Comparison of ENCODE assay signal across 8 cellular contexts in the genomic region with DNA sequence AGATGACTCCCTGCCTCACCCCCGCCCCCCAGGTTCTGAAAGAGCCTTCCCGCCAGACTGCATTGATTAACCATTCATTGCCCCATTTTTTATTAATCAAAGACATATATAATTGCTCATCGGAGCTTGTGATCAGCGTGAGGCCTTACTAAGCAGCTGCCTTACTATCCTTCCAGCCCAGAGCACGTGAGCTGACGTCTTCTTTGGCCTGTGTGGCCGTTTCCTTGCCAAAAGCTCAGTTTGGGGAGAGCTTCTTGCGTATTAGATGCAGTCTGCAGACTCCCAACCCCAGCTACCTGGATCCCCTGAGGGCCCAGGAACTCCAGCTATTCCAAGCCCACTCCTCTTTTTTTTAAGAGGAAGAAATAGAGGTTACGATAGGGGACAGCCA. TPM values are rescaled to one million over a fixed set of nuclear protein-coding genes. Genes with fewer than 3 reads are reported as not detected.
A peak's percentile ranks its signal among the peaks of the same experiment; 100 is the strongest.
DNase-seq lines count a peak whose midpoint lies in the region; FAIRE-seq and TF ChIP-seq lines count a peak whose summit lies in the region.

No MANE protein-coding gene starts in this region.

- H3K27ac Mint-ChIP-seq in activated T-cell treated with anti-CD3 and anti-CD28 coated beads, Interleukin-2, amount 50 U/mL, for 24 hours = peak overlapping the region; percentile 98
- H3K27ac Mint-ChIP-seq in type B pancreatic cell = no peak overlapping the region

- no peak for TF ChIP-seq CTCF in colonic mucosa (IDR thresholded peaks at IDR 0.05)
- no peak for TF ChIP-seq CTCF in type B pancreatic cell (conservative IDR thresholded peaks at IDR 0.05)

- no peak for DNase-seq in activated T-cell treated with anti-CD3 and anti-CD28 coated beads, Interleukin-2, amount 50 U/mL, for 24 hours
- no peak for DNase-seq in activated T-cell treated with anti-CD3 and anti-CD28 coated beads, Interleukin-2, amount 50 U/mL, for 1 hour
- DNase-seq in colonic mucosa (peak; percentile 56), type B pancreatic cell (ENCODE audit: extremely low spot score, unreplicated experiment) (no peak), NCI-H1092 (lab: John Stamatoyannopoulos, UW) (no peak), GM12892 (ENCODE audit: insufficient read length) (no peak), NCI-H2196 treated with DMSO at 0.1 percent for 48 hours (lab: John Stamatoyannopoulos, UW; ENCODE audit: unreplicated experiment) (no peak)

- H3K4me3 ChIP-seq in colonic mucosa = no peak overlapping the region
- H3K4me3 ChIP-seq in mucosa of rectum (ENCODE audit: low read length in 2 of 2) = no peak overlapping the region

- H3K4me3 Mint-ChIP-seq in activated T-cell treated with anti-CD3 and anti-CD28 coated beads, Interleukin-2, amount 50 U/mL, for 24 hours = peak overlapping the region; percentile 98
- peak overlapping the region; percentile 87 for H3K4me3 Mint-ChIP-seq in type B pancreatic cell

- H3K9me3 Mint-ChIP-seq in activated T-cell treated with anti-CD3 and anti-CD28 coated beads, Interleukin-2, amount 50 U/mL, for 24 hours = no peaks in the 10 kb centered on the region
- H3K9me3 Mint-ChIP-seq in type B pancreatic cell = no peaks in the 10 kb centered on the region

- H3K27me3 Mint-ChIP-seq in activated T-cell treated with anti-CD3 and anti-CD28 coated beads, Interleukin-2, amount 50 U/mL, for 24 hours = no peaks in the 10 kb centered on the region
- peaks cover 36% of the 10 kb centered on the region for H3K27me3 Mint-ChIP-seq in type B pancreatic cell

- peak overlapping the region in 1 of 2 donors; percentile 44 for H3K9ac ChIP-seq in colonic mucosa (ENCODE audit: low read depth in 2 of 2, low read length in 2 of 2)
- H3K9ac ChIP-seq in mucosa of rectum (ENCODE audit: low read depth in 1 of 2, low read length in 2 of 2) = no peak overlapping the region

- H3K36me3 ChIP-seq in colonic mucosa (no peaks in the 10 kb centered on the region), mucosa of rectum (ENCODE audit: control insufficient read depth in 2 of 2, insufficient read depth in 2 of 2, low read length in 2 of 2) (no peaks in the 10 kb centered on the region)

- intact Hi-C loops in colonic mucosa (cut with DNase I) = no loop called here

- no peaks in the 10 kb centered on the region for H3K9me3 ChIP-seq in colonic mucosa
- no peaks in the 10 kb centered on the region for H3K9me3 ChIP-seq in mucosa of rectum (ENCODE audit: control insufficient read depth in 2 of 2, low read length in 2 of 2)

- H3K4me1 ChIP-seq in colonic mucosa (peaks cover 14% of the 10 kb centered on the region), mucosa of rectum (ENCODE audit: control insufficient read depth in 2 of 2, insufficient read depth in 2 of 2, low read length in 2 of 2) (peaks cover 27 to 30% of the 10 kb centered on the region in 2 donors)

- peak overlapping the region; percentile 73 for H3K27ac ChIP-seq in colonic mucosa
- H3K27ac ChIP-seq in mucosa of rectum (ENCODE audit: low read depth in 2 of 2, low read length in 2 of 2) = peak overlapping the region; percentile 69 to 81

- FAIRE-seq in GM12892 (lab: Jason Lieb, UNC) = no peak

- peaks cover 40% of the 10 kb centered on the region for H3K4me1 Mint-ChIP-seq in activated T-cell treated with anti-CD3 and anti-CD28 coated beads, Interleukin-2, amount 50 U/mL, for 24 hours (ENCODE audit: low read depth)
- peaks cover 23% of the 10 kb centered on the region for H3K4me1 Mint-ChIP-seq in type B pancreatic cell (ENCODE audit: unreplicated experiment)

- no peak for TF ChIP-seq POLR2A in GM12892 (IDR thresholded peaks at IDR 0.05; ENCODE audit: low read depth, low read length)

- H3K27me3 ChIP-seq in colonic mucosa = no peaks in the 10 kb centered on the region
- H3K27me3 ChIP-seq in mucosa of rectum (ENCODE audit: control insufficient read depth in 2 of 2, insufficient read depth in 2 of 2, low read length in 2 of 2) = no peaks in the 10 kb centered on the region

- peaks cover 46% of the 10 kb centered on the region for H3K36me3 Mint-ChIP-seq in activated T-cell treated with anti-CD3 and anti-CD28 coated beads, Interleukin-2, amount 50 U/mL, for 24 hours (ENCODE audit: low read depth)
- H3K36me3 Mint-ChIP-seq in type B pancreatic cell = peaks cover 3% of the 10 kb centered on the region

RNA-seq across cellular contexts. Expression of a gene that starts 0.8 kb away (rescaled TPM):
- total RNA-seq in colonic mucosa (10 to 100 TPM; 10.6 to 21.4 TPM), type B pancreatic cell (ENCODE audit: low replicate concordance) (14.0 and 20.4 TPM in 2 replicates)
- polyA plus RNA-seq in GM12892 (2012; ENCODE audit: missing spikeins) = 99.6 TPM

RNA-seq across cellular contexts. Expression of a gene that starts 32.6 kb away (rescaled TPM):
- under 1 TPM; 0.54 to 0.82 TPM for total RNA-seq in colonic mucosa
- 8.6 and 10.4 TPM in 2 replicates for total RNA-seq in type B pancreatic cell (ENCODE audit: low replicate concordance)
- polyA plus RNA-seq in GM12892 (2012; ENCODE audit: missing spikeins) = not detected

RNA-seq across cellular contexts. Expression of a gene that starts 37.2 kb away (rescaled TPM):
- total RNA-seq in colonic mucosa = not detected
- not detected in 2 replicates for total RNA-seq in type B pancreatic cell (ENCODE audit: low replicate concordance)
- 0.70 TPM for polyA plus RNA-seq in GM12892 (2012; ENCODE audit: missing spikeins)

RNA-seq across cellular contexts. Expression of a gene that starts 46.7 kb away (rescaled TPM):
- not detected for total RNA-seq in colonic mucosa
- not detected in 2 replicates for total RNA-seq in type B pancreatic cell (ENCODE audit: low replicate concordance)
- not detected for polyA plus RNA-seq in GM12892 (2012; ENCODE audit: missing spikeins)
